In genomic region chr18:49461602-49461977, GRCh38 we compare ENCODE assay signal across 1 cellular context.
TF ChIP-seq lines count a peak whose summit lies in the region.

No MANE protein-coding gene starts in this region.

TF ChIP-seq in GM23338, 12 proteins besides CTCF, POLR2A, EP300 and RAD21:
- TF ChIP-seq, protein P1, sequence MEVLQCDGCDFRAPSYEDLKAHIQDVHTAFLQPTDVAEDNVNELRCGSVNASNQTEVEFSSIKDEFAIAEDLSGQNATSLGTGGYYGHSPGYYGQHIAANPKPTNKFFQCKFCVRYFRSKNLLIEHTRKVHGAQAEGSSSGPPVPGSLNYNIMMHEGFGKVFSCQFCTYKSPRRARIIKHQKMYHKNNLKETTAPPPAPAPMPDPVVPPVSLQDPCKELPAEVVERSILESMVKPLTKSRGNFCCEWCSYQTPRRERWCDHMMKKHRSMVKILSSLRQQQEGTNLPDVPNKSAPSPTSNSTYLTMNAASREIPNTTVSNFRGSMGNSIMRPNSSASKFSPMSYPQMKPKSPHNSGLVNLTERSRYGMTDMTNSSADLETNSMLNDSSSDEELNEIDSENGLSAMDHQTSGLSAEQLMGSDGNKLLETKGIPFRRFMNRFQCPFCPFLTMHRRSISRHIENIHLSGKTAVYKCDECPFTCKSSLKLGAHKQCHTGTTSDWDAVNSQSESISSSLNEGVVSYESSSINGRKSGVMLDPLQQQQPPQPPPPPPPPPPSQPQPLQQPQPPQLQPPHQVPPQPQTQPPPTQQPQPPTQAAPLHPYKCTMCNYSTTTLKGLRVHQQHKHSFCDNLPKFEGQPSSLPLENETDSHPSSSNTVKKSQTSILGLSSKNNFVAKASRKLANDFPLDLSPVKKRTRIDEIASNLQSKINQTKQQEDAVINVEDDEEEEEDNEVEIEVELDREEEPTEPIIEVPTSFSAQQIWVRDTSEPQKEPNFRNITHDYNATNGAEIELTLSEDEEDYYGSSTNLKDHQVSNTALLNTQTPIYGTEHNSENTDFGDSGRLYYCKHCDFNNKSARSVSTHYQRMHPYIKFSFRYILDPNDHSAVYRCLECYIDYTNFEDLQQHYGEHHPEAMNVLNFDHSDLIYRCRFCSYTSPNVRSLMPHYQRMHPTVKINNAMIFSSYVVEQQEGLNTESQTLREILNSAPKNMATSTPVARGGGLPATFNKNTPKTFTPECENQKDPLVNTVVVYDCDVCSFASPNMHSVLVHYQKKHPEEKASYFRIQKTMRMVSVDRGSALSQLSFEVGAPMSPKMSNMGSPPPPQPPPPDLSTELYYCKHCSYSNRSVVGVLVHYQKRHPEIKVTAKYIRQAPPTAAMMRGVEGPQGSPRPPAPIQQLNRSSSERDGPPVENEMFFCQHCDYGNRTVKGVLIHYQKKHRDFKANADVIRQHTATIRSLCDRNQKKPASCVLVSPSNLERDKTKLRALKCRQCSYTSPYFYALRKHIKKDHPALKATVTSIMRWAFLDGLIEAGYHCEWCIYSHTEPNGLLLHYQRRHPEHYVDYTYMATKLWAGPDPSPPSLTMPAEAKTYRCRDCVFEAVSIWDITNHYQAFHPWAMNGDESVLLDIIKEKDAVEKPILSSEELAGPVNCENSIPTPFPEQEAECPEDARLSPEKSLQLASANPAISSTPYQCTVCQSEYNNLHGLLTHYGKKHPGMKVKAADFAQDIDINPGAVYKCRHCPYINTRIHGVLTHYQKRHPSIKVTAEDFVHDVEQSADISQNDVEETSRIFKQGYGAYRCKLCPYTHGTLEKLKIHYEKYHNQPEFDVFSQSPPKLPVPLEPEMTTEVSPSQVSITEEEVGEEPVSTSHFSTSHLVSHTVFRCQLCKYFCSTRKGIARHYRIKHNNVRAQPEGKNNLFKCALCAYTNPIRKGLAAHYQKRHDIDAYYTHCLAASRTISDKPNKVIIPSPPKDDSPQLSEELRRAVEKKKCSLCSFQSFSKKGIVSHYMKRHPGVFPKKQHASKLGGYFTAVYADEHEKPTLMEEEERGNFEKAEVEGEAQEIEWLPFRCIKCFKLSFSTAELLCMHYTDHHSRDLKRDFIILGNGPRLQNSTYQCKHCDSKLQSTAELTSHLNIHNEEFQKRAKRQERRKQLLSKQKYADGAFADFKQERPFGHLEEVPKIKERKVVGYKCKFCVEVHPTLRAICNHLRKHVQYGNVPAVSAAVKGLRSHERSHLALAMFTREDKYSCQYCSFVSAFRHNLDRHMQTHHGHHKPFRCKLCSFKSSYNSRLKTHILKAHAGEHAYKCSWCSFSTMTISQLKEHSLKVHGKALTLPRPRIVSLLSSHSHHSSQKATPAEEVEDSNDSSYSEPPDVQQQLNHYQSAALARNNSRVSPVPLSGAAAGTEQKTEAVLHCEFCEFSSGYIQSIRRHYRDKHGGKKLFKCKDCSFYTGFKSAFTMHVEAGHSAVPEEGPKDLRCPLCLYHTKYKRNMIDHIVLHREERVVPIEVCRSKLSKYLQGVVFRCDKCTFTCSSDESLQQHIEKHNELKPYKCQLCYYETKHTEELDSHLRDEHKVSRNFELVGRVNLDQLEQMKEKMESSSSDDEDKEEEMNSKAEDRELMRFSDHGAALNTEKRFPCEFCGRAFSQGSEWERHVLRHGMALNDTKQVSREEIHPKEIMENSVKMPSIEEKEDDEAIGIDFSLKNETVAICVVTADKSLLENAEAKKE (CRISPR knock-in tag; IDR thresholded peaks at IDR 0.05), result no peak
- TF ChIP-seq ZNF331 (CRISPR knock-in tag; IDR thresholded peaks at IDR 0.05; ENCODE audit: low read depth), result no peak
- TF ChIP-seq STAT1 (IDR thresholded peaks at IDR 0.05; ENCODE audit: unreplicated experiment), result no peak
- TF ChIP-seq, protein P2, sequence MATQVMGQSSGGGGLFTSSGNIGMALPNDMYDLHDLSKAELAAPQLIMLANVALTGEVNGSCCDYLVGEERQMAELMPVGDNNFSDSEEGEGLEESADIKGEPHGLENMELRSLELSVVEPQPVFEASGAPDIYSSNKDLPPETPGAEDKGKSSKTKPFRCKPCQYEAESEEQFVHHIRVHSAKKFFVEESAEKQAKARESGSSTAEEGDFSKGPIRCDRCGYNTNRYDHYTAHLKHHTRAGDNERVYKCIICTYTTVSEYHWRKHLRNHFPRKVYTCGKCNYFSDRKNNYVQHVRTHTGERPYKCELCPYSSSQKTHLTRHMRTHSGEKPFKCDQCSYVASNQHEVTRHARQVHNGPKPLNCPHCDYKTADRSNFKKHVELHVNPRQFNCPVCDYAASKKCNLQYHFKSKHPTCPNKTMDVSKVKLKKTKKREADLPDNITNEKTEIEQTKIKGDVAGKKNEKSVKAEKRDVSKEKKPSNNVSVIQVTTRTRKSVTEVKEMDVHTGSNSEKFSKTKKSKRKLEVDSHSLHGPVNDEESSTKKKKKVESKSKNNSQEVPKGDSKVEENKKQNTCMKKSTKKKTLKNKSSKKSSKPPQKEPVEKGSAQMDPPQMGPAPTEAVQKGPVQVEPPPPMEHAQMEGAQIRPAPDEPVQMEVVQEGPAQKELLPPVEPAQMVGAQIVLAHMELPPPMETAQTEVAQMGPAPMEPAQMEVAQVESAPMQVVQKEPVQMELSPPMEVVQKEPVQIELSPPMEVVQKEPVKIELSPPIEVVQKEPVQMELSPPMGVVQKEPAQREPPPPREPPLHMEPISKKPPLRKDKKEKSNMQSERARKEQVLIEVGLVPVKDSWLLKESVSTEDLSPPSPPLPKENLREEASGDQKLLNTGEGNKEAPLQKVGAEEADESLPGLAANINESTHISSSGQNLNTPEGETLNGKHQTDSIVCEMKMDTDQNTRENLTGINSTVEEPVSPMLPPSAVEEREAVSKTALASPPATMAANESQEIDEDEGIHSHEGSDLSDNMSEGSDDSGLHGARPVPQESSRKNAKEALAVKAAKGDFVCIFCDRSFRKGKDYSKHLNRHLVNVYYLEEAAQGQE (IDR thresholded peaks at IDR 0.05; ENCODE audit: unreplicated experiment), result no peak
- TF ChIP-seq EZH2phosphoT487 (IDR thresholded peaks at IDR 0.05; ENCODE audit: unreplicated experiment), result no peak
- TF ChIP-seq ETS1 (IDR thresholded peaks at IDR 0.05), result no peak
- no peak for TF ChIP-seq EZH2 (IDR thresholded peaks at IDR 0.05; ENCODE audit: low read depth, unreplicated experiment)
- TF ChIP-seq POLR2AphosphoS5 (IDR thresholded peaks at IDR 0.05; ENCODE audit: low read depth), result no peak
- no peak for TF ChIP-seq CREB1 (CRISPR knock-in tag; IDR thresholded peaks at IDR 0.05; ENCODE audit: low read depth)
- TF ChIP-seq NANOG (IDR thresholded peaks at IDR 0.05; ENCODE audit: borderline replicate concordance), result no peak
- no peak for TF ChIP-seq JUNB (IDR thresholded peaks at IDR 0.05; ENCODE audit: unreplicated experiment)
- TF ChIP-seq ZNF114 (CRISPR knock-in tag; IDR thresholded peaks at IDR 0.05), result no peak
